3 cellular contexts compared by ENCODE assay signal in genomic region chr17:40584950-40585349, GRCh38. TPM values are rescaled to one million over a fixed set of nuclear protein-coding genes. Genes with fewer than 3 reads are reported as not detected.
"Had no signal": no experiment of that assay in that cellular context is flagged by ENCODE, and none has a peak within 500 bp of the region (broad histone marks: within the 10 kb centered on the region; RNA-seq: fewer than 3 reads in every experiment).

No MANE protein-coding gene starts in this region.

RNA-seq across cellular contexts. Expression of gene CCR7, which starts 19.7 kb away (rescaled TPM):
- total RNA-seq: glomerular endothelial cell, osteocyte, smooth muscle cell had no signal
- polyA plus RNA-seq: smooth muscle cell had no signal
